ENCODE assay signal across 12 cellular contexts in the genomic region with DNA sequence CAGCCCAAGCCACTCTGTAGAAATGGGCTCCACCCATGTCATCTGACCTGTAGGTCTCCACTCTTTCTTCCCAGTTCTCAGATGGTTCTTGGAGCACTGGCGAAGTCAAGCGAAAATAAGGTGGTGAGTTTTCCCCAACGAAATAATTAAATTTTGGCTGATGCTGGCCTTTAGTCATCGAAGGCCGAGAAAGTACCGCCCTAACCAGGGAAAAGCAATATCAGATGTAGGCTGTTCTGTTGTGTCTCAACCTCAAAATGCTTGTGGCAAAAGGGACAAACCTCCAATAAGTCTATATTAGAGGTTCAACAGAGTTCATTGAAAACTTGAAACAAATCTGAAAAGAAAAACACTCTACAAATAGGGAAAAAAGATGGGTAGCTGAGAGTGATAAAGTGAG. TPM values are rescaled to one million over a fixed set of nuclear protein-coding genes. Genes with fewer than 3 reads are reported as not detected.
DNase-seq lines count a peak whose midpoint lies in the region; ATAC-seq lines count a peak whose summit lies in the region.
"Had no signal": no experiment of that assay in that cellular context is flagged by ENCODE, and none has a peak within 500 bp of the region (broad histone marks: within the 10 kb centered on the region; RNA-seq: fewer than 3 reads in every experiment).

No MANE protein-coding gene starts in this region.

- H3K36me3 ChIP-seq in CD4-positive, CD25-positive, alpha-beta regulatory T cell (ENCODE audit: control insufficient read depth, insufficient read depth, low read length) = no peaks in the 10 kb centered on the region

- no peaks in the 10 kb centered on the region for H3K36me3 Mint-ChIP-seq in CD4-positive, CD25-positive, alpha-beta regulatory T cell
- H3K36me3 Mint-ChIP-seq: activated CD8-positive, alpha-beta memory T cell treated with anti-CD3 and anti-CD28 coated beads, Interleukin-2, amount 10 ng/mL, durations not matched to agents 7 days and 5 days; CD14-positive monocyte had no signal

- H3K27me3 Mint-ChIP-seq in CD4-positive, CD25-positive, alpha-beta regulatory T cell = peaks cover 8% of the 10 kb centered on the region
- H3K27me3 Mint-ChIP-seq: activated CD8-positive, alpha-beta memory T cell treated with anti-CD3 and anti-CD28 coated beads, Interleukin-2, amount 10 ng/mL, durations not matched to agents 7 days and 5 days had no signal

- H3K4me1 ChIP-seq in CD4-positive, CD25-positive, alpha-beta regulatory T cell (ENCODE audit: control insufficient read depth, insufficient read depth, low read length, poor library complexity, severe bottlenecking) = peaks cover 8% of the 10 kb centered on the region

- H3K4me3 ChIP-seq in CD4-positive, CD25-positive, alpha-beta regulatory T cell (ENCODE audit: low read depth, low read length) = no peak overlapping the region

- H3K4me3 Mint-ChIP-seq in CD4-positive, CD25-positive, alpha-beta regulatory T cell = no peak overlapping the region
- H3K4me3 Mint-ChIP-seq: activated CD8-positive, alpha-beta memory T cell treated with anti-CD3 and anti-CD28 coated beads, Interleukin-2, amount 10 ng/mL, durations not matched to agents 7 days and 5 days; CD14-positive monocyte had no signal

- DNase-seq in CD4-positive, CD25-positive, alpha-beta regulatory T cell = no peak
- DNase-seq in caudate nucleus (lab: John Stamatoyannopoulos, UW) (no peak), head of caudate nucleus (no peak), NCI-H2029 treated with DMSO at 0.1 percent for 48 hours (lab: John Stamatoyannopoulos, UW) (no peak)
- no peak for DNase-seq in activated CD4-positive, alpha-beta T cell treated with anti-CD3 and anti-CD28 coated beads for 48 hours
- DNase-seq: activated CD8-positive, alpha-beta memory T cell treated with anti-CD3 and anti-CD28 coated beads, Interleukin-2, amount 10 ng/mL, durations not matched to agents 7 days and 5 days; cerebellar nuclear complex; NCI-H1436 had no signal

- no peaks in the 10 kb centered on the region for H3K27me3 ChIP-seq in CD4-positive, CD25-positive, alpha-beta regulatory T cell (ENCODE audit: control insufficient read depth, insufficient read depth, low read length)

- intact Hi-C loops in head of caudate nucleus (cut with DNase I) = no loop called here

- ATAC-seq in CD4-positive, CD25-positive, alpha-beta regulatory T cell (ENCODE audit: low read depth in 2 of 2) = no peak
- peak; percentile 8 for ATAC-seq in GM21360 (IDR thresholded peaks at IDR 0.05; ENCODE audit: unreplicated experiment)
- peak; percentile 8 for ATAC-seq in HG03095 (IDR thresholded peaks at IDR 0.05; ENCODE audit: unreplicated experiment)
- ATAC-seq in HG03457 (IDR thresholded peaks at IDR 0.05; ENCODE audit: unreplicated experiment) = no peak
- ATAC-seq: activated CD8-positive, alpha-beta memory T cell treated with anti-CD3 and anti-CD28 coated beads, Interleukin-2, amount 10 ng/mL, durations not matched to agents 7 days and 5 days had no signal

- H3K9me3 Mint-ChIP-seq in CD4-positive, CD25-positive, alpha-beta regulatory T cell = no peaks in the 10 kb centered on the region
- H3K9me3 Mint-ChIP-seq: CD14-positive monocyte had no signal

- H3K27ac Mint-ChIP-seq in CD4-positive, CD25-positive, alpha-beta regulatory T cell = peak overlapping the region; percentile 55 to 76 (median 57)
- H3K27ac Mint-ChIP-seq: activated CD8-positive, alpha-beta memory T cell treated with anti-CD3 and anti-CD28 coated beads, Interleukin-2, amount 10 ng/mL, durations not matched to agents 7 days and 5 days; CD14-positive monocyte had no signal

- no peak overlapping the region for H3K27ac ChIP-seq in CD4-positive, CD25-positive, alpha-beta regulatory T cell (ENCODE audit: insufficient read depth, low read length, poor library complexity, severe bottlenecking)
- peak overlapping the region; percentile 6 for H3K27ac ChIP-seq in caudate nucleus (ENCODE audit: low read depth, low read length)

- H3K9me3 ChIP-seq in CD4-positive, CD25-positive, alpha-beta regulatory T cell (ENCODE audit: control insufficient read depth in 2 of 2, low read length in 2 of 2) = no peaks in the 10 kb centered on the region

- peaks cover 5 to 17% (median 12%) of the 10 kb centered on the region in 4 donors for H3K4me1 Mint-ChIP-seq in CD4-positive, CD25-positive, alpha-beta regulatory T cell

RNA-seq across cellular contexts. Expression of gene BCAT1, which starts 48.6 kb away (rescaled TPM):
- 3.0 TPM for total RNA-seq in CD4-positive, CD25-positive, alpha-beta regulatory T cell
- 1 to 10 TPM in 1 of 4 donors, under 1 TPM in 3; 0.07 to 1.5 (median 0.42) TPM for polyA plus RNA-seq in CD4-positive, CD25-positive, alpha-beta regulatory T cell

Comparison
In these comparisons a context has a peak if more than half of its experiments do, and no peak if none do; other contexts are left out.
1. ATAC-seq: peak in GM21360 (single experiment) and HG03095 (single experiment); none in CD4-positive, CD25-positive, alpha-beta regulatory T cell (0 of 2) and HG03457 (single experiment).